ENCODE assay signal across 8 cellular contexts in genomic region chr7:107891619-107892366, GRCh38. TPM values are rescaled to one million over a fixed set of nuclear protein-coding genes. Genes with fewer than 3 reads are reported as not detected.
A peak's percentile ranks its signal among the peaks of the same experiment; 100 is the strongest.
DNase-seq lines count a peak whose midpoint lies in the region; ATAC-seq and TF ChIP-seq lines count a peak whose summit lies in the region.

No MANE protein-coding gene starts in this region.

- DNase-seq in Calu3 (no peak), immature natural killer cell (no peak), SW480 (ENCODE audit: low spot score) (no peak), cerebellar nuclear complex (lab: John Stamatoyannopoulos, UW) (no peak)

- H3K9ac ChIP-seq in stomach smooth muscle (ENCODE audit: low read length in 2 of 2), result peak overlapping the region; percentile 84 to 98

- no peaks in the 10 kb centered on the region for H3K27me3 ChIP-seq in stomach smooth muscle (ENCODE audit: control insufficient read depth in 1 of 2, insufficient read depth in 2 of 2, low read length in 2 of 2)

- H3K36me3 ChIP-seq in stomach smooth muscle (ENCODE audit: control insufficient read depth in 2 of 2, insufficient read depth in 2 of 2, low read length in 2 of 2), result peaks cover 3 to 14% of the 10 kb centered on the region in 2 donors

- H3K27ac Mint-ChIP-seq in Calu3 (ENCODE audit: unreplicated experiment) (peak overlapping the region; percentile 97), immature natural killer cell (peak overlapping the region; percentile 97 to 100 (median 100))
- peak overlapping the region; percentile 95 for H3K27ac Mint-ChIP-seq in activated naive CD8-positive, alpha-beta T cell

- peak overlapping the region; percentile 91 for H3K4me3 Mint-ChIP-seq in Calu3 (ENCODE audit: low read depth, unreplicated experiment)
- peak overlapping the region; percentile 100 for H3K4me3 Mint-ChIP-seq in activated naive CD8-positive, alpha-beta T cell
- H3K4me3 Mint-ChIP-seq in immature natural killer cell, result peak overlapping the region; percentile 95 to 100 (median 98)

- peaks cover 10% of the 10 kb centered on the region for H3K4me1 Mint-ChIP-seq in Calu3 (ENCODE audit: low read depth, unreplicated experiment)
- H3K4me1 Mint-ChIP-seq in activated naive CD8-positive, alpha-beta T cell (ENCODE audit: low read depth), result peaks cover 57% of the 10 kb centered on the region
- peaks cover 56 to 69% of the 10 kb centered on the region in 2 donors for H3K4me1 Mint-ChIP-seq in immature natural killer cell

- H3K9me3 ChIP-seq in stomach smooth muscle (ENCODE audit: control insufficient read depth in 2 of 2, low read length in 2 of 2), result no peaks in the 10 kb centered on the region

- peak overlapping the region; percentile 96 for H3K27ac ChIP-seq in stomach smooth muscle (ENCODE audit: low read length)

- ATAC-seq in GM19395 (IDR thresholded peaks at IDR 0.05; ENCODE audit: unreplicated experiment), result peak; percentile 26
- ATAC-seq in HG03575 (IDR thresholded peaks at IDR 0.05; ENCODE audit: extremely low read depth, insufficient number of reproducible peaks, low FRiP score, unreplicated experiment), result peak; percentile 10

- H3K27me3 Mint-ChIP-seq in Calu3 (ENCODE audit: unreplicated experiment) (no peaks in the 10 kb centered on the region), immature natural killer cell (ENCODE audit: low read depth in 3 of 3) (peaks cover 2 to 10% (median 8%) of the 10 kb centered on the region in 3 donors)
- no peaks in the 10 kb centered on the region for H3K27me3 Mint-ChIP-seq in activated naive CD8-positive, alpha-beta T cell

- H3K4me1 ChIP-seq in stomach smooth muscle (ENCODE audit: control insufficient read depth, insufficient read depth, low read length), result peaks cover 11% of the 10 kb centered on the region

- H3K9me3 Mint-ChIP-seq in Calu3 (ENCODE audit: low read depth, unreplicated experiment) (no peaks in the 10 kb centered on the region), immature natural killer cell (no peaks in the 10 kb centered on the region)
- no peaks in the 10 kb centered on the region for H3K9me3 Mint-ChIP-seq in activated naive CD8-positive, alpha-beta T cell (ENCODE audit: low read depth)

- intact Hi-C loops in Calu3 (cut with micrococcal nuclease; ENCODE audit: unreplicated experiment), result no loop called here

- peaks cover 31% of the 10 kb centered on the region for H3K36me3 Mint-ChIP-seq in Calu3 (ENCODE audit: insufficient read depth, unreplicated experiment)
- peaks cover 14% of the 10 kb centered on the region for H3K36me3 Mint-ChIP-seq in activated naive CD8-positive, alpha-beta T cell
- peaks cover 0 to 3% (median 0%) of the 10 kb centered on the region in 3 donors for H3K36me3 Mint-ChIP-seq in immature natural killer cell

- TSS peak; percentile 47 for BruUV-seq in Calu3 (replicated peaks; lab: Mats Ljungman, UMichigan)

- TF ChIP-seq CTCF in Calu3 (IDR thresholded peaks at IDR 0.05; ENCODE audit: unreplicated experiment), result no peak

- peak overlapping the region; percentile 83 to 91 for H3K4me3 ChIP-seq in stomach smooth muscle (ENCODE audit: low read length in 2 of 2)

- CTCF ChIA-PET in Calu3 (lab: Charles Lee), result no interaction called here

RNA-seq across cellular contexts. Expression of gene DLD, which starts 0.8 kb away (rescaled TPM):
- total RNA-seq in Calu3 (2022), result 56.5 and 58.0 TPM in 2 replicates
- polyA plus RNA-seq in immature natural killer cell, result 100 to 1,000 TPM in 1 of 3 donors, 10 to 100 TPM in 2; 52.2 to 102 (median 61.8) TPM
